Comparison of ENCODE assay signal across 1 cellular context in genomic region chr3:12944849-12945248, GRCh38.
TF ChIP-seq lines count a peak whose summit lies in the region.

No MANE protein-coding gene starts in this region.

TF ChIP-seq in HepG2, 621 proteins besides CTCF, POLR2A, EP300 and RAD21 (continued from another document):
- peak; percentile 59; the same call in 1 of the 2 replicates for TF ChIP-seq ZBTB33 (CRISPR knock-in tag; IDR thresholded peaks at IDR 0.05)
- peak; percentile 54 for TF ChIP-seq RBM22 (optimal IDR thresholded peaks at IDR 0.05; ENCODE audit: low read length)
- no peak for TF ChIP-seq ZNF615 (CRISPR knock-in tag; IDR thresholded peaks at IDR 0.05; ENCODE audit: borderline replicate concordance)
- no peak for TF ChIP-seq FOXP4 (CRISPR knock-in tag; IDR thresholded peaks at IDR 0.05)
- no peak for TF ChIP-seq HNRNPL (IDR thresholded peaks at IDR 0.05; ENCODE audit: low read depth, low read length)
- TF ChIP-seq KLF13 (CRISPR knock-in tag; IDR thresholded peaks at IDR 0.05): no peak
